11 cellular contexts compared by ENCODE assay signal in the genomic region with DNA sequence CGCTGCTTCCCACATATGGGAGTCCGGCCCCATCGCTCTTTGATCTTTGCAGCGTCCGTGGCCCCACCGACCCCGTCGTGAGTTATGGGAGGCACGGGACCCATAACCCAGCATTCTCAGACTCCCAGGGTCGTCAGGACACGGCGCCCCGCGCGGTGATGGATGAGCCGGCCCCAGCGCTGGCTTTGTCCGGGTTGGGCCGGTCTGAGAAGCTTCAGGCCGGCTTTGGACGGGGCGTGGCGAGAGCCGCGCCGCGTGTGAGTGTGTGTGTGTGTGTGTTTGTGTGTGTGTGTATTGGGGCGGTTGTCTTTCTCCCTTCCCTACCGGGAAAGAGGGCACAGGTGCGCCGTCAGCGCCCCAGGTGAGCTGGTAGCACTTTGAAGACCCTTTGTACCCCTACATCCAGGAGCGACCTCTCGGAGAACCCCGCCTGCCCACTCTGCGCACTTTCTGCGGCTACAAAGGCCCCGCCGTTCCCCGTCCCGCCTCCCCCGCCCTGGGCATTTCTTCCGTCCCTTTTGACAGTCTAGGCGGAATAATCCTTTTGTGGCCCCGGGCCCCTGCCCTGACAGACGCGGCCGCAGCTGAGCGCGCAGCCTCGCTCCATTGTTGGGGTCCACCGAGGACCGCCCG. TPM values are rescaled to one million over a fixed set of nuclear protein-coding genes. Genes with fewer than 3 reads are reported as not detected.
DNase-seq lines count a peak whose midpoint lies in the region; ATAC-seq, FAIRE-seq and TF ChIP-seq lines count a peak whose summit lies in the region.
"Had no signal": no experiment of that assay in that cellular context is flagged by ENCODE, and none has a peak within 500 bp of the region (broad histone marks: within the 10 kb centered on the region; RNA-seq: fewer than 3 reads in every experiment).

No MANE protein-coding gene starts in this region.

- peak overlapping the region; percentile 78 for H3K18ac ChIP-seq in H9 (ENCODE audit: insufficient read length, low read depth, low read length)

- peak overlapping the region; percentile 94 for H3K27ac ChIP-seq in H9 (ENCODE audit: insufficient read length, low read depth, low read length)
- no peak overlapping the region for H3K27ac ChIP-seq in esophagus muscularis mucosa (replicated peaks in 1 of 4)

- H3K27me3 Mint-ChIP-seq in H9 (ENCODE audit: low read depth) = peaks cover 10% of the 10 kb centered on the region

- no peak for TF ChIP-seq POLR2A in esophagus muscularis mucosa (IDR thresholded peaks at IDR 0.05; ENCODE audit: low read depth)
- no peak for TF ChIP-seq POLR2A in GM12892 (IDR thresholded peaks at IDR 0.05; ENCODE audit: low read depth, low read length)

- H3K23ac ChIP-seq in H9 (ENCODE audit: insufficient read length, low read depth, low read length) = peak overlapping the region; percentile 95

- H2BK15ac ChIP-seq in H9 (ENCODE audit: low read depth, low read length) = no peak overlapping the region

- H4K91ac ChIP-seq in H9 (ENCODE audit: insufficient read length, low read depth, low read length) = peak overlapping the region; percentile 94

- no peak for TF ChIP-seq CTCF in H9 (conservative IDR thresholded peaks at IDR 0.05)
- no peak for TF ChIP-seq CTCF in esophagus muscularis mucosa (IDR thresholded peaks at IDR 0.05)

- H3K14ac ChIP-seq in H9 (ENCODE audit: insufficient read depth, low read length) = peak overlapping the region; percentile 98

- peak overlapping the region; percentile 100 for H3K9ac ChIP-seq in H9 (ENCODE audit: extremely low read depth, insufficient read length, low read length)

- H4K5ac ChIP-seq in H9 (ENCODE audit: insufficient read length, low read depth, low read length) = peak overlapping the region; percentile 99

- H3K4me1 Mint-ChIP-seq in H9 = peaks cover 50 to 70% of the 10 kb centered on the region in 2 experiments

- H3K9me3 Mint-ChIP-seq in H9 = no peaks in the 10 kb centered on the region

- peak overlapping the region; percentile 86 to 97 (median 95) for H3K27ac Mint-ChIP-seq in H9

- H2BK12ac ChIP-seq in H9 (ENCODE audit: insufficient read length, low read depth, low read length) = peak overlapping the region; percentile 97

- peak overlapping the region; percentile 92 for H2BK5ac ChIP-seq in H9 (ENCODE audit: insufficient read length, low read length)

- no peak for ATAC-seq in HG03378 (IDR thresholded peaks at IDR 0.05; ENCODE audit: unreplicated experiment)

- no peaks in the 10 kb centered on the region for H3K79me1 ChIP-seq in H9 (ENCODE audit: insufficient read depth, low read depth, low read length, poor library complexity, severe bottlenecking)

- H3K9me3 ChIP-seq in H9 (ENCODE audit: control insufficient read depth, low read depth, low read length) (no peaks in the 10 kb centered on the region), esophagus muscularis mucosa (no peaks in the 10 kb centered on the region)

- no peaks in the 10 kb centered on the region for H3K36me3 ChIP-seq in esophagus muscularis mucosa

- H3T11ph ChIP-seq in H9 (ENCODE audit: low read length) = no peak overlapping the region

- H2AK5ac ChIP-seq in H9 (ENCODE audit: insufficient read length, low read length) = peak overlapping the region; percentile 83

- no peak for TF ChIP-seq EP300 in esophagus muscularis mucosa (IDR thresholded peaks at IDR 0.05)

- peaks cover 20% of the 10 kb centered on the region for H3K23me2 ChIP-seq in H9 (ENCODE audit: insufficient read length, low read depth, low read length, poor library complexity, severe bottlenecking)

- no peak overlapping the region for H2BK20ac ChIP-seq in H9 (ENCODE audit: low read depth, low read length, poor library complexity, severe bottlenecking)

- peak overlapping the region; percentile 83 for H2BK120ac ChIP-seq in H9 (ENCODE audit: low read depth, low read length, poor library complexity, severe bottlenecking)

- no peak overlapping the region for H2AFZ ChIP-seq in H9 (ENCODE audit: low read length)

- peaks cover 10% of the 10 kb centered on the region; the same call in 1 of the 2 replicates for H3K4me1 ChIP-seq in H9 (ENCODE audit: insufficient read depth, low read length)
- H3K4me1 ChIP-seq in esophagus muscularis mucosa = peaks cover 8 to 34% (median 31%) of the 10 kb centered on the region in 4 donors

- peak overlapping the region; percentile 98 for H3K56ac ChIP-seq in H9 (ENCODE audit: insufficient read length, low read depth, low read length)

- peak overlapping the region; percentile 31 to 47 (median 40) for H3K4me3 ChIP-seq in esophagus muscularis mucosa

- no peak for DNase-seq in H9
- peak; percentile 22 for DNase-seq in NCI-H748 treated with DMSO at 0.1 percent for 48 hours (lab: John Stamatoyannopoulos, UW)
- no peak for DNase-seq in esophagus muscularis mucosa (ENCODE audit: extremely low spot score)
- peak; percentile 91 for DNase-seq in retina
- DNase-seq in SKM-1 (lab: John Stamatoyannopoulos, UW; ENCODE audit: unreplicated experiment) = no peak
- no peak for DNase-seq in GM12892 (ENCODE audit: insufficient read length)
- no peak for DNase-seq in 8988T
- DNase-seq: posterior cingulate gyrus had no signal

- H3K27me3 ChIP-seq in H9 (ENCODE audit: insufficient read depth, low read length) = no peaks in the 10 kb centered on the region; the same call in 1 of the 2 replicates
- peaks cover 5 to 89% (median 30%) of the 10 kb centered on the region in 4 donors for H3K27me3 ChIP-seq in esophagus muscularis mucosa

- WGBS in H9 (ENCODE audit: extremely low coverage, insufficient read length, low lambda C conversion rate) = no CpG with 5 or more reads among the region's 54 CpGs
- WGBS in esophagus muscularis mucosa = 0% methylated on average over 6 of the region's 54 CpGs

- peaks cover 7 to 21% (median 12%) of the 10 kb centered on the region in 3 experiments; a peak in 6 of 7 replicates for H3K36me3 Mint-ChIP-seq in H9 (ENCODE audit: insufficient read depth in 1 of 3, low read depth in 3 of 3)

- intact Hi-C loops in esophagus muscularis mucosa (cut with DNase I) = no loop called here

- H4K8ac ChIP-seq in H9 (replicated peaks; ENCODE audit: insufficient read length, low read depth, low read length) = peak overlapping the region; percentile 99

- H3K4me2 ChIP-seq in H9 (ENCODE audit: insufficient read depth, insufficient read length, low read length) = peak overlapping the region; percentile 99

- peak overlapping the region; percentile 57 for H3K4ac ChIP-seq in H9 (ENCODE audit: low read depth, low read length)

- H3K79me2 ChIP-seq in H9 (ENCODE audit: insufficient read depth, low read length) = peaks cover 29% of the 10 kb centered on the region; the same call in 1 of the 2 replicates

- FAIRE-seq in GM12892 (lab: Jason Lieb, UNC) = no peak
- FAIRE-seq: colon, urothelium cell line had no signal

- H3K4me3 Mint-ChIP-seq in H9 = peak overlapping the region; percentile 94 to 97

- no peaks in the 10 kb centered on the region for H4K20me1 ChIP-seq in H9 (ENCODE audit: control insufficient read depth, insufficient read depth, insufficient read length)

RNA-seq across cellular contexts. Expression of gene DRAXIN, which starts 0.7 kb away (rescaled TPM):
- total RNA-seq in H9 (2021) (20.1 and 20.5 TPM in 2 replicates), esophagus muscularis mucosa (under 1 TPM in 2 of 4 donors, not detected in 2; under 0.01 to 0.06 TPM)
- not detected for polyA plus RNA-seq in GM12892 (2012; ENCODE audit: missing spikeins)

RNA-seq across cellular contexts. Expression of gene MAD2L2, which starts 9.8 kb away (rescaled TPM):
- 283 and 289 TPM in 2 replicates for total RNA-seq in H9 (2021)
- total RNA-seq in esophagus muscularis mucosa = 10 to 100 TPM; 31.6 to 51.7 (median 42.4) TPM
- polyA plus RNA-seq in GM12892 (2012; ENCODE audit: missing spikeins) = 49.0 TPM

RNA-seq across cellular contexts. Expression of gene FBXO6, which starts 26.8 kb away (rescaled TPM):
- total RNA-seq in H9 (2021) (0.94 and 1.1 TPM in 2 replicates), esophagus muscularis mucosa (10 to 100 TPM; 12.9 to 21.9 (median 15.2) TPM)
- polyA plus RNA-seq in GM12892 (2012; ENCODE audit: missing spikeins) = 14.1 TPM

RNA-seq across cellular contexts. Expression of gene FBXO44, which starts 36.1 kb away (rescaled TPM):
- total RNA-seq in H9 (2021) = 21.4 and 24.5 TPM in 2 replicates
- total RNA-seq in esophagus muscularis mucosa = 10 to 100 TPM; 13.3 to 19.8 (median 16.1) TPM
- 13.3 TPM for polyA plus RNA-seq in GM12892 (2012; ENCODE audit: missing spikeins)

RNA-seq across cellular contexts. Expression of gene FBXO2, which starts 36.6 kb away (rescaled TPM):
- total RNA-seq in H9 (2021) (28.9 and 30.6 TPM in 2 replicates), esophagus muscularis mucosa (10 to 100 TPM in 2 of 4 donors, 1 to 10 TPM in 2; 3.1 to 12.0 (median 8.3) TPM)
- polyA plus RNA-seq in GM12892 (2012; ENCODE audit: missing spikeins) = 0.76 TPM

Comparison
In these comparisons a context has a peak if more than half of its experiments do, and no peak if none do; other contexts are left out.
1. DNase-seq: peak in NCI-H748 treated with DMSO at 0.1 percent for 48 hours (single experiment) and retina (single experiment); none in H9 (single experiment), esophagus muscularis mucosa (single experiment), SKM-1 (single experiment), GM12892 (single experiment) and 8988T (single experiment).
2. RNA of gene DRAXIN, which starts 0.7 kb away (total RNA-seq): 20.1 to 20.5 TPM in H9; under 0.01 to 0.06 TPM in esophagus muscularis mucosa; every median in the first group is over 10 times any median in the second.